In genomic region chr3:125280966-125281365, GRCh38 we compare ENCODE assay signal across 10 cellular contexts.
A peak's percentile ranks its signal among the peaks of the same experiment; 100 is the strongest.
DNase-seq lines count a peak whose midpoint lies in the region; ATAC-seq and TF ChIP-seq lines count a peak whose summit lies in the region.
"Had no signal": no experiment of that assay in that cellular context is flagged by ENCODE, and none has a peak within 500 bp of the region (broad histone marks: within the 10 kb centered on the region; RNA-seq: fewer than 3 reads in every experiment).

No MANE protein-coding gene starts in this region.

- no peak overlapping the region for H3K9ac ChIP-seq in liver (ENCODE audit: low read depth in 1 of 2, low read length in 2 of 2)
- H3K9ac ChIP-seq: parathyroid adenoma had no signal

- peaks cover 0 to 4% (median under 1%) of the 10 kb centered on the region in 4 donors for H3K36me3 ChIP-seq in liver (ENCODE audit: control insufficient read depth in 4 of 4, insufficient read depth in 3 of 4, low read depth in 1 of 4, low read length in 3 of 4)
- H3K36me3 ChIP-seq in uterus, result no peaks in the 10 kb centered on the region

- H3K9me3 ChIP-seq in liver (ENCODE audit: control insufficient read depth in 4 of 4, low read length in 3 of 4), result no peaks in the 10 kb centered on the region
- no peaks in the 10 kb centered on the region for H3K9me3 ChIP-seq in uterus
- H3K9me3 ChIP-seq: heart right ventricle had no signal

- WGBS in liver, result 96% methylated on average over 1 of the region's 1 CpG

- H3K4me3 ChIP-seq in astrocyte of the spinal cord (ENCODE audit: low read depth, low read length) (no peak overlapping the region), liver (ENCODE audit: low read depth in 1 of 3, low read length in 3 of 3) (no peak overlapping the region), uterus (no peak overlapping the region)
- H3K4me3 ChIP-seq: heart right ventricle had no signal

- in situ Hi-C loops in astrocyte of the spinal cord (cut with HindIII; ENCODE audit: low sequenced_read_pairs), result no loop called here

- ATAC-seq in GM21723 (IDR thresholded peaks at IDR 0.05; ENCODE audit: unreplicated experiment) (no peak), HG03108 (IDR thresholded peaks at IDR 0.05; ENCODE audit: unreplicated experiment) (no peak)

- H3K4me1 ChIP-seq in liver (ENCODE audit: control insufficient read depth in 4 of 4, insufficient read depth in 4 of 4, low read length in 3 of 4), result peaks cover 0 to 2% (median 0%) of the 10 kb centered on the region in 4 donors
- H3K4me1 ChIP-seq in uterus, result no peaks in the 10 kb centered on the region
- H3K4me1 ChIP-seq: parathyroid adenoma had no signal

- no peak for TF ChIP-seq CTCF in astrocyte of the spinal cord (IDR thresholded peaks at IDR 0.05; ENCODE audit: low read depth, low read length)
- no peak for TF ChIP-seq CTCF in liver (IDR thresholded peaks at IDR 0.05; ENCODE audit: low read depth, low read length, missing input control)
- TF ChIP-seq CTCF in uterus (IDR thresholded peaks at IDR 0.05), result no peak

- TF ChIP-seq RAD21 in liver (IDR thresholded peaks at IDR 0.05), result no peak

- H3K27ac ChIP-seq in liver (ENCODE audit: low read depth in 1 of 2, low read length in 2 of 2) (no peak overlapping the region), uterus (no peak overlapping the region)
- H3K27ac ChIP-seq: heart right ventricle, parathyroid adenoma had no signal

- H3K27me3 ChIP-seq in liver (ENCODE audit: control insufficient read depth in 4 of 4, insufficient read depth in 4 of 4, low read length in 3 of 4) (no peaks in the 10 kb centered on the region), uterus (no peaks in the 10 kb centered on the region)
- H3K27me3 ChIP-seq: heart right ventricle had no signal

- TF ChIP-seq POLR2A in uterus (IDR thresholded peaks at IDR 0.05), result no peak

- intact Hi-C loops in uterus (cut with DNase I; ENCODE audit: low total_unique reads), result no loop called here

- DNase-seq in EL (peak; percentile 67), NCI-H1105 treated with DMSO at 0.1 percent for 48 hours (lab: John Stamatoyannopoulos, UW) (peak; percentile 80), astrocyte of the spinal cord (ENCODE audit: low read depth, low spot score) (peak; percentile 72), uterus (no peak), SIG-M5 (lab: John Stamatoyannopoulos, UW) (no peak)

TF ChIP-seq in liver, 16 proteins besides CTCF, POLR2A, EP300 and RAD21:
- TF ChIP-seq HNF4A (conservative IDR thresholded peaks at IDR 0.05) (peak; percentile 7 to 50), YY1 (IDR thresholded peaks at IDR 0.05) (no peak)

Comparison
In these comparisons a context has a peak if more than half of its experiments do, and no peak if none do; other contexts are left out.
1. DNase-seq: peak in EL (single experiment), NCI-H1105 treated with DMSO at 0.1 percent for 48 hours (single experiment) and astrocyte of the spinal cord (single experiment); none in uterus (0 of 2) and SIG-M5 (single experiment).